ENCODE assay signal across 18 cellular contexts in genomic region chr3:122826315-122826714, GRCh38.
"Had no signal": no experiment of that assay in that cellular context is flagged by ENCODE, and none has a peak within 500 bp of the region (broad histone marks: within the 10 kb centered on the region; RNA-seq: fewer than 3 reads in every experiment).

No MANE protein-coding gene starts in this region.

- H3K27me3 ChIP-seq: cardiac muscle cell, esophagus muscularis mucosa, neural progenitor cell, ovary, testis, tibial nerve had no signal

- DNase-seq: cerebellar nuclear complex; effector CD4-positive, alpha-beta T cell; foreskin fibroblast; immature natural killer cell; kidney; nucleus accumbens; ovary; right cardiac atrium; stimulated activated CD4-positive, alpha-beta T cell treated with anti-CD3 and anti-CD28 coated beads, Interleukin-4, amount 100 ng/mL, for 1 hour; stimulated activated CD8-positive, alpha-beta memory T cell treated with anti-CD3 and anti-CD28 coated beads, Interleukin-4, amount 100 ng/mL, for 48 hours; stimulated activated naive CD8-positive, alpha-beta T cell treated with anti-CD3 and anti-CD28 coated beads, Interleukin-15, Interleukin-2, amounts not matched to agents 100 U/mL and 50 U/mL, for 24 hours; testis had no signal

- H3K4me3 ChIP-seq: cardiac muscle cell, esophagus muscularis mucosa, neural progenitor cell, ovary, testis, tibial nerve had no signal

- ATAC-seq: natural killer cell treated with Interleukin-12 subunit alpha and Interleukin-12 subunit beta and Interleukin-15 and Interleukin-18, amount 100 ng/mL, for 72 hours; stimulated activated effector memory CD8-positive, alpha-beta T cell treated with anti-CD3 and anti-CD28 coated beads, Interleukin-12 subunit alpha, Interleukin-12 subunit beta, amount 100 ng/mL, for 72 hours; stimulated activated naive CD8-positive, alpha-beta T cell treated with anti-CD3 and anti-CD28 coated beads, Interleukin-15, Interleukin-2, amounts not matched to agents 100 U/mL and 50 U/mL, for 24 hours had no signal

- H3K36me3 ChIP-seq: cardiac muscle cell, ovary had no signal

- H3K27ac ChIP-seq: cardiac muscle cell, esophagus muscularis mucosa, neural progenitor cell, ovary, testis had no signal

- H3K4me1 ChIP-seq: esophagus muscularis mucosa, neural progenitor cell, testis, tibial nerve had no signal

- H3K9me3 ChIP-seq: esophagus muscularis mucosa, ovary, testis, tibial nerve had no signal
